ENCODE assay signal across 25 cellular contexts in genomic region chr6:163732479-163732878, GRCh38.
"Had no signal": no experiment of that assay in that cellular context is flagged by ENCODE, and none has a peak within 500 bp of the region (broad histone marks: within the 10 kb centered on the region; RNA-seq: fewer than 3 reads in every experiment).

No MANE protein-coding gene starts in this region.

- H3K27ac Mint-ChIP-seq: activated naive CD4-positive, alpha-beta T cell treated with anti-CD3 and anti-CD28 coated beads, Interleukin-2, amount 50 U/mL, for 72 hours; activated T-cell treated with anti-CD3 and anti-CD28 coated beads, Interleukin-2, amount 50 U/mL, for 24 hours; activated T-helper 17 cell treated with anti-CD3 and anti-CD28 coated beads, Interleukin-2, amount 50 U/mL, for 72 hours; effector memory CD8-positive, alpha-beta T cell; mesothelial cell of epicardium; natural killer cell; stimulated activated naive B cell treated with anti-CD40 and anti-IgM and Interleukin-4, amounts not matched to agents 10 μg/mL and 1 μg/mL and 100 μg/mL, for 72 hours; WTC11 had no signal

- H3K27me3 Mint-ChIP-seq: activated T-cell treated with anti-CD3 and anti-CD28 coated beads, Interleukin-2, amount 50 U/mL, for 24 hours; activated T-helper 17 cell treated with anti-CD3 and anti-CD28 coated beads, Interleukin-2, amount 50 U/mL, for 72 hours had no signal

- H3K4me1 ChIP-seq: testis had no signal

- H3K4me1 Mint-ChIP-seq: activated T-helper 17 cell treated with anti-CD3 and anti-CD28 coated beads, Interleukin-2, amount 50 U/mL, for 72 hours had no signal

- H3K9me3 ChIP-seq: esophagus muscularis mucosa, sigmoid colon, testis had no signal

- H3K4me3 ChIP-seq: dorsolateral prefrontal cortex, esophagus muscularis mucosa, sigmoid colon, testis had no signal

- FAIRE-seq: colon, frontal cortex, keratinocyte had no signal

- H3K4me3 Mint-ChIP-seq: activated T-cell treated with anti-CD3 and anti-CD28 coated beads, Interleukin-2, amount 50 U/mL, for 24 hours; activated T-helper 17 cell treated with anti-CD3 and anti-CD28 coated beads, Interleukin-2, amount 50 U/mL, for 72 hours; effector memory CD8-positive, alpha-beta T cell; mesothelial cell of epicardium; natural killer cell; stimulated activated naive B cell treated with anti-CD40 and anti-IgM and Interleukin-4, amounts not matched to agents 10 μg/mL and 1 μg/mL and 100 μg/mL, for 72 hours; WTC11 had no signal

- H3K36me3 ChIP-seq: brain microvascular endothelial cell, esophagus muscularis mucosa, sigmoid colon had no signal

- H3K36me3 Mint-ChIP-seq: activated naive CD4-positive, alpha-beta T cell treated with anti-CD3 and anti-CD28 coated beads, Interleukin-2, amount 50 U/mL, for 72 hours; mesothelial cell of epicardium; natural killer cell; stimulated activated naive B cell treated with anti-CD40 and anti-IgM and Interleukin-4, amounts not matched to agents 10 μg/mL and 1 μg/mL and 100 μg/mL, for 72 hours; WTC11 had no signal

- H3K9me3 Mint-ChIP-seq: activated naive CD4-positive, alpha-beta T cell treated with anti-CD3 and anti-CD28 coated beads, Interleukin-2, amount 50 U/mL, for 72 hours; activated T-cell treated with anti-CD3 and anti-CD28 coated beads, Interleukin-2, amount 50 U/mL, for 24 hours; activated T-helper 17 cell treated with anti-CD3 and anti-CD28 coated beads, Interleukin-2, amount 50 U/mL, for 72 hours; effector memory CD8-positive, alpha-beta T cell; mesothelial cell of epicardium; natural killer cell; stimulated activated naive B cell treated with anti-CD40 and anti-IgM and Interleukin-4, amounts not matched to agents 10 μg/mL and 1 μg/mL and 100 μg/mL, for 72 hours; WTC11 had no signal

- H3K27ac ChIP-seq: brain microvascular endothelial cell, dorsolateral prefrontal cortex, esophagus muscularis mucosa, sigmoid colon, testis had no signal

- H3K27me3 ChIP-seq: brain microvascular endothelial cell, dorsolateral prefrontal cortex, esophagus muscularis mucosa, sigmoid colon, testis had no signal

- DNase-seq: activated CD8-positive, alpha-beta memory T cell treated with anti-CD3 and anti-CD28 coated beads, Interleukin-2, amount 50 U/mL, for 4 hours; activated T-cell treated with anti-CD3 and anti-CD28 coated beads, Interleukin-2, amount 50 U/mL, for 24 hours; aorta; brain microvascular endothelial cell; caudate nucleus; dorsolateral prefrontal cortex; effector memory CD8-positive, alpha-beta T cell; head of caudate nucleus; natural killer cell; retina; stimulated activated CD4-positive, alpha-beta T cell treated with anti-CD3 and anti-CD28 coated beads, Interleukin-2, amount 100 ng/mL, for 48 hours; stimulated activated CD8-positive, alpha-beta memory T cell treated with anti-CD3 and anti-CD28 coated beads, Interleukin-4, amount 100 ng/mL, for 48 hours; stimulated activated naive B cell treated with anti-CD40 and anti-IgM and Interleukin-4, amounts not matched to agents 10 μg/mL and 1 μg/mL and 100 μg/mL, for 72 hours; T-helper 9 cell; testis; trophoblast cell had no signal
